ENCODE assay signal across 8 cellular contexts in the genomic region with DNA sequence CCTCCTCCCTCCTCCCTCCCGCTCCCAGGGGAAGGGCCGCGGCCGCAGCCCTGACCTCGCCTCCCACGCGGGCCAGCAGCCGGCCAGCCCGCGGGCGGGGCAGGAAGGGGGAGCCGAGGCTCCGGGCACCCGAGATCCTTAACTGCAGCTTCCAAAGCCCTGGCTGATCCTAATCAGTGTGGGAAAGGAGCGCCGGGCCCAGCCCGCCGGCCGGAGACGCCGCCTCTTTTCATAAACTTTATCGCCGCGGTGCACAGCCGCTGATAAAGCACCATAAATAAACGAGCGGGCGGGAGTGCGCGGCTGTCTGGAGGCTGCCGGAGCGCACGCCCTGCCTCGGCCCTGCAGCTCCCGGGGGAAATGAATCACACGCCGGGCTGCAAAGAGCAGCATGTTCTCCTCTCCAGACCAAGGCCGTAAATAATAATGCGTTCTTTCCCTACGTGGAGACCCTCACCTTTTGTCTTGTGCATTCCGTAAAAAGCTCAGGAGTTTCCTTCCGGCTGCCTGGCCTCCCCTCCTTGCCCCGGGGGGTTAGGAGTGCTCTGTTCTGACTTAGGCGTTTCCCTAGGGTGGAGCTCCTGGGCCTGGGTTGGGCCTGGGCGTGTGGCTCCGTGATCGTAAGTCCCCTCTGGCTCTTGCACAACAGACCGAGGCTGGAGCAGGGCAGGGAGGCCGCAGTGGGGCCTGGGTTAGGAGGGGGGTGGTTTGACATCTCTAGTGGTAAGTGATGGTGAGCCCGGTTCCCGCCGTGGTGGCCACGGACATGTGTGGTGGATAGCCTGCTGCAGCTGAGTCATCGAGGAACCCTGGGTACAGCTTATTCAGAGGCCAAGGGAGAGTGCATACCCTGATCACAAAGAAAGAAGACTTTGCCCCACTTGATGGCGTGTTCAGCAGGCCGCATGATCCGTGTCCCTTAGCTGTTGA.
DNase-seq lines count a peak whose midpoint lies in the region; ATAC-seq, FAIRE-seq and TF ChIP-seq lines count a peak whose summit lies in the region.

No MANE protein-coding gene starts in this region.

- H3K36me3 Mint-ChIP-seq in CD4-positive, CD25-positive, alpha-beta regulatory T cell, result no peaks in the 10 kb centered on the region
- H3K36me3 Mint-ChIP-seq in astrocyte (ENCODE audit: low read depth, unreplicated experiment) (no peaks in the 10 kb centered on the region), progenitor cell of endocrine pancreas (ENCODE audit: insufficient read depth) (no peaks in the 10 kb centered on the region)

- H3K27me3 Mint-ChIP-seq in CD4-positive, CD25-positive, alpha-beta regulatory T cell, result peaks cover 33% of the 10 kb centered on the region
- H3K27me3 Mint-ChIP-seq in astrocyte (ENCODE audit: low read depth, unreplicated experiment), result peaks cover 61% of the 10 kb centered on the region
- H3K27me3 Mint-ChIP-seq in progenitor cell of endocrine pancreas, result peaks cover 27% of the 10 kb centered on the region

- H3K4me2 ChIP-seq in OCI-LY1 (ENCODE audit: low read length), result peak overlapping the region; percentile 48
- H3K4me2 ChIP-seq in astrocyte (ENCODE audit: low read length), result peak overlapping the region; percentile 84

- H3K4me1 ChIP-seq in CD4-positive, CD25-positive, alpha-beta regulatory T cell (ENCODE audit: control insufficient read depth, insufficient read depth, low read length, poor library complexity, severe bottlenecking), result peaks cover 3% of the 10 kb centered on the region
- peaks cover 16% of the 10 kb centered on the region for H3K4me1 ChIP-seq in OCI-LY1 (ENCODE audit: insufficient read depth, low read length, severe bottlenecking)
- H3K4me1 ChIP-seq in astrocyte (ENCODE audit: insufficient read depth, low read length), result peaks cover 14% of the 10 kb centered on the region
- peaks cover 5% of the 10 kb centered on the region for H3K4me1 ChIP-seq in right cardiac atrium (ENCODE audit: control insufficient read depth, insufficient read depth, low read length)

- H3K27me3 ChIP-seq in CD4-positive, CD25-positive, alpha-beta regulatory T cell (ENCODE audit: control insufficient read depth, insufficient read depth, low read length), result peaks cover 9% of the 10 kb centered on the region
- peaks cover 22% of the 10 kb centered on the region for H3K27me3 ChIP-seq in OCI-LY1 (ENCODE audit: insufficient read depth, low read length)
- H3K27me3 ChIP-seq in astrocyte (ENCODE audit: insufficient read depth, low read length), result peaks cover 20% of the 10 kb centered on the region
- H3K27me3 ChIP-seq in right cardiac atrium (ENCODE audit: control insufficient read depth, insufficient read depth), result no peaks in the 10 kb centered on the region

- H3K4me1 Mint-ChIP-seq in CD4-positive, CD25-positive, alpha-beta regulatory T cell, result peaks cover 0 to 8% (median 3%) of the 10 kb centered on the region in 4 donors
- peaks cover 22% of the 10 kb centered on the region for H3K4me1 Mint-ChIP-seq in astrocyte (ENCODE audit: low read depth, unreplicated experiment)
- H3K4me1 Mint-ChIP-seq in progenitor cell of endocrine pancreas (ENCODE audit: low read depth), result peaks cover 22% of the 10 kb centered on the region

- no peaks in the 10 kb centered on the region for H4K20me1 ChIP-seq in OCI-LY1 (ENCODE audit: insufficient read depth, low read length)
- no peaks in the 10 kb centered on the region for H4K20me1 ChIP-seq in astrocyte (ENCODE audit: insufficient read depth, low read length)

- no peaks in the 10 kb centered on the region for H3K9me2 ChIP-seq in OCI-LY1 (ENCODE audit: low read depth, low read length)

- no peak for FAIRE-seq in astrocyte (lab: Jason Lieb, UNC)

- intact Hi-C loops in right cardiac atrium (cut with DNase I), result loop anchor here (5.0 to 10.0 kb wide), 5 partner anchors 129 to 311 kb away; a partner anchor contains a TSS

- DNase-seq in CD4-positive, CD25-positive, alpha-beta regulatory T cell, result peak in 1 of 3 donors; percentile 35
- DNase-seq in GM19240 (ENCODE audit: insufficient read length, low spot score), result peak; percentile 18
- DNase-seq in astrocyte (ENCODE audit: low read depth), result peak; percentile 93
- peak; percentile 94 to 97 (median 96) for DNase-seq in right cardiac atrium
- DNase-seq in progenitor cell of endocrine pancreas (ENCODE audit: low spot score, unreplicated experiment), result peak; percentile 33
- no peak for DNase-seq in NCI-H446 (lab: John Stamatoyannopoulos, UW)

- TF ChIP-seq CTCF in OCI-LY1 (IDR thresholded peaks at IDR 0.05; ENCODE audit: low read length) (no peak), astrocyte (IDR thresholded peaks at IDR 0.05; ENCODE audit: insufficient read depth, low read depth, low read length) (no peak), progenitor cell of endocrine pancreas (IDR thresholded peaks at IDR 0.05; ENCODE audit: unreplicated experiment) (no peak)

- H3K4me3 ChIP-seq in CD4-positive, CD25-positive, alpha-beta regulatory T cell (ENCODE audit: low read depth, low read length), result no peak overlapping the region
- H3K4me3 ChIP-seq in OCI-LY1 (ENCODE audit: low read depth, low read length, poor library complexity, severe bottlenecking), result peak overlapping the region; percentile 42
- peak overlapping the region; percentile 43 for H3K4me3 ChIP-seq in astrocyte (ENCODE audit: insufficient read depth, low read depth, low read length)
- H3K4me3 ChIP-seq in right cardiac atrium (ENCODE audit: low read length), result peak overlapping the region; percentile 31

- no peak overlapping the region for H3K27ac Mint-ChIP-seq in CD4-positive, CD25-positive, alpha-beta regulatory T cell
- H3K27ac Mint-ChIP-seq in astrocyte (ENCODE audit: unreplicated experiment) (peak overlapping the region; percentile 67), progenitor cell of endocrine pancreas (peak overlapping the region; percentile 84)

- H3K9ac ChIP-seq in OCI-LY1 (ENCODE audit: low read length), result no peak overlapping the region; the same call in 1 of the 2 replicates
- H3K9ac ChIP-seq in astrocyte (ENCODE audit: low read length), result peak overlapping the region; percentile 74

- H3K36me3 ChIP-seq in CD4-positive, CD25-positive, alpha-beta regulatory T cell (ENCODE audit: control insufficient read depth, insufficient read depth, low read length), result no peaks in the 10 kb centered on the region
- H3K36me3 ChIP-seq in OCI-LY1 (ENCODE audit: insufficient read depth, low read length) (no peaks in the 10 kb centered on the region), astrocyte (ENCODE audit: insufficient read depth, low read length) (no peaks in the 10 kb centered on the region)

- H3K4me3 Mint-ChIP-seq in CD4-positive, CD25-positive, alpha-beta regulatory T cell, result peak overlapping the region in 1 of 4 donors; percentile 41
- H3K4me3 Mint-ChIP-seq in astrocyte (ENCODE audit: unreplicated experiment) (peak overlapping the region; percentile 66), progenitor cell of endocrine pancreas (ENCODE audit: low read depth) (peak overlapping the region; percentile 37)

- H3K9me3 ChIP-seq in CD4-positive, CD25-positive, alpha-beta regulatory T cell (ENCODE audit: control insufficient read depth in 2 of 2, low read length in 2 of 2), result no peaks in the 10 kb centered on the region
- H3K9me3 ChIP-seq in OCI-LY1 (ENCODE audit: low read length) (no peaks in the 10 kb centered on the region), astrocyte (ENCODE audit: insufficient read depth, low read depth, low read length) (no peaks in the 10 kb centered on the region), right cardiac atrium (ENCODE audit: control insufficient read depth, low read length) (no peaks in the 10 kb centered on the region)

- H2AFZ ChIP-seq in OCI-LY1 (ENCODE audit: low read length) (no peak overlapping the region), astrocyte (ENCODE audit: low read depth, low read length) (peak overlapping the region; percentile 65)

- H3K9me3 Mint-ChIP-seq in CD4-positive, CD25-positive, alpha-beta regulatory T cell, result no peaks in the 10 kb centered on the region
- H3K9me3 Mint-ChIP-seq in astrocyte (ENCODE audit: unreplicated experiment) (peaks cover 3% of the 10 kb centered on the region), progenitor cell of endocrine pancreas (ENCODE audit: low read depth) (no peaks in the 10 kb centered on the region)

- no peaks in the 10 kb centered on the region for H3F3A ChIP-seq in OCI-LY1 (ENCODE audit: insufficient read depth, low read length)

- no peaks in the 10 kb centered on the region for H3K79me2 ChIP-seq in OCI-LY1 (ENCODE audit: insufficient read depth, low read length)
- H3K79me2 ChIP-seq in astrocyte (ENCODE audit: insufficient read depth, low read length), result no peaks in the 10 kb centered on the region

- H3K27ac ChIP-seq in CD4-positive, CD25-positive, alpha-beta regulatory T cell (ENCODE audit: insufficient read depth, low read length, poor library complexity, severe bottlenecking), result no peak overlapping the region
- H3K27ac ChIP-seq in OCI-LY1 (ENCODE audit: low read depth, low read length, poor library complexity, severe bottlenecking) (no peak overlapping the region), astrocyte (ENCODE audit: low read depth, low read length) (peak overlapping the region; percentile 86), right cardiac atrium (ENCODE audit: low read length) (peak overlapping the region; percentile 83)

- peak; percentile 39 to 55 for ATAC-seq in CD4-positive, CD25-positive, alpha-beta regulatory T cell (ENCODE audit: low read depth in 2 of 2)
- peak; percentile 83 for ATAC-seq in HG03432 (IDR thresholded peaks at IDR 0.05; ENCODE audit: unreplicated experiment)
- ATAC-seq in right cardiac atrium, result peak; percentile 94

- WGBS in right cardiac atrium, result 9% methylated on average over 57 of the region's 57 CpGs

Comparison
In these comparisons a context has a peak if more than half of its experiments do, and no peak if none do; other contexts are left out.
1. DNase-seq: peak in GM19240 (single experiment), astrocyte (single experiment), right cardiac atrium (3 of 3) and progenitor cell of endocrine pancreas (single experiment); none in NCI-H446 (0 of 2).
2. H3K27ac ChIP-seq: peak in astrocyte (single experiment) and right cardiac atrium (single experiment); none in CD4-positive, CD25-positive, alpha-beta regulatory T cell (single experiment) and OCI-LY1 (single experiment).
3. H3K27ac Mint-ChIP-seq: peak in astrocyte (single experiment) and progenitor cell of endocrine pancreas (single experiment); none in CD4-positive, CD25-positive, alpha-beta regulatory T cell (0 of 3).
4. Peak in every context shown above with its lines, with median percentiles within 50 percentile points of each other: ATAC-seq.